In the genomic region with DNA sequence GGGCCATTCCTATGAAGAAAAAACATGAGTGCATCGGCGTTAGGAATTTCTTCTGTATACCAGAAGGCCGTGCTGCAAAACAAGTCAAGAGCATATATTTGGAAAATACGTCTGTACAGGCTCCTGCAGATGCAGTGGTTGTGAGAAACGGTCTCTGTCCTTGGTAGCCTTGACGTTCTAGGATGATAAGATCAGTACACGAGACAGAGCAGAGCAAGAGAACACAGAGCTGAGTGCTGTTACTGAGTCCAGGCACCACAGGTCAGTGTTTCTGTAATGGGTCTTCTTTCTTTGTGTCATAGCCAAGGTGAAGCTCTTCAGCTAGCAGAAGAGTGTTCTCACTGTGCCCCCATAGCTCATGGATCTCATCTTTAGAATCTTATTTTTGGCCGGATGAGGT, we compare ENCODE assay signal across 25 cellular contexts.
DNase-seq lines count a peak whose midpoint lies in the region; ATAC-seq and TF ChIP-seq lines count a peak whose summit lies in the region.
"Had no signal": no experiment of that assay in that cellular context is flagged by ENCODE, and none has a peak within 500 bp of the region (broad histone marks: within the 10 kb centered on the region; RNA-seq: fewer than 3 reads in every experiment).

No MANE protein-coding gene starts in this region.

- no peaks in the 10 kb centered on the region for H3K27me3 Mint-ChIP-seq in activated naive CD4-positive, alpha-beta T cell treated with anti-CD3 and anti-CD28 coated beads, Interleukin-2, amount 50 U/mL, for 24 hours
- no peaks in the 10 kb centered on the region for H3K27me3 Mint-ChIP-seq in CD8-positive, alpha-beta T cell (ENCODE audit: low read depth)
- no peaks in the 10 kb centered on the region for H3K27me3 Mint-ChIP-seq in naive thymus-derived CD8-positive, alpha-beta T cell
- H3K27me3 Mint-ChIP-seq: activated T-helper 17 cell treated with anti-CD3 and anti-CD28 coated beads, Interleukin-2, amount 50 U/mL, for 72 hours; dendritic cell treated with granulocyte-macrophage colony-stimulating factor and Interleukin-4, amounts not matched to agents 40 ng/mL and 50 ng/mL, for 4 days; naive B cell had no signal

- TF ChIP-seq POLR2A in sigmoid colon (IDR thresholded peaks at IDR 0.05) = no peak

- WGBS in sigmoid colon, 2 donors = 85 to 91% methylated on average over 8 of the region's 8 CpGs

- no peak overlapping the region for H3K27ac ChIP-seq in CD8-positive, alpha-beta T cell (ENCODE audit: low read depth, low read length)
- no peak overlapping the region for H3K27ac ChIP-seq in sigmoid colon
- H3K27ac ChIP-seq: cardiac muscle cell, pancreas, upper lobe of right lung had no signal

- CTCF ChIA-PET in CD8-positive, alpha-beta T cell (lab: Charles Lee) = no interaction called here

- TF ChIP-seq CTCF in CD8-positive, alpha-beta T cell (IDR thresholded peaks at IDR 0.05) = no peak
- no peak for TF ChIP-seq CTCF in sigmoid colon (IDR thresholded peaks at IDR 0.05)

- H3K9me3 Mint-ChIP-seq in activated naive CD4-positive, alpha-beta T cell treated with anti-CD3 and anti-CD28 coated beads, Interleukin-2, amount 50 U/mL, for 24 hours = no peaks in the 10 kb centered on the region
- no peaks in the 10 kb centered on the region for H3K9me3 Mint-ChIP-seq in CD8-positive, alpha-beta T cell
- H3K9me3 Mint-ChIP-seq in naive thymus-derived CD8-positive, alpha-beta T cell = peaks cover 0 to 8% (median 0%) of the 10 kb centered on the region in 9 donors
- H3K9me3 Mint-ChIP-seq: activated T-helper 17 cell treated with anti-CD3 and anti-CD28 coated beads, Interleukin-2, amount 50 U/mL, for 72 hours; CD14-positive monocyte; dendritic cell treated with granulocyte-macrophage colony-stimulating factor and Interleukin-4, amounts not matched to agents 40 ng/mL and 50 ng/mL, for 4 days; naive B cell had no signal

- ATAC-seq in CD8-positive, alpha-beta T cell = no peak
- ATAC-seq in naive thymus-derived CD8-positive, alpha-beta T cell = no peak
- no peak for ATAC-seq in HG02884 (IDR thresholded peaks at IDR 0.05; ENCODE audit: unreplicated experiment)
- ATAC-seq: activated T-helper 17 cell treated with anti-CD3 and anti-CD28 coated beads, Interleukin-2, amount 50 U/mL, for 72 hours; pancreas; upper lobe of right lung had no signal

- peaks cover 26% of the 10 kb centered on the region for H3K36me3 Mint-ChIP-seq in activated naive CD4-positive, alpha-beta T cell treated with anti-CD3 and anti-CD28 coated beads, Interleukin-2, amount 50 U/mL, for 24 hours
- H3K36me3 Mint-ChIP-seq in CD8-positive, alpha-beta T cell = peaks cover 93% of the 10 kb centered on the region
- peaks cover 11 to 81% (median 34%) of the 10 kb centered on the region in 3 donors for H3K36me3 Mint-ChIP-seq in naive thymus-derived CD8-positive, alpha-beta T cell

- H3K4me1 Mint-ChIP-seq in activated naive CD4-positive, alpha-beta T cell treated with anti-CD3 and anti-CD28 coated beads, Interleukin-2, amount 50 U/mL, for 24 hours = peaks cover 68% of the 10 kb centered on the region
- H3K4me1 Mint-ChIP-seq in CD8-positive, alpha-beta T cell (ENCODE audit: low read depth) = peaks cover 49% of the 10 kb centered on the region
- H3K4me1 Mint-ChIP-seq in naive thymus-derived CD8-positive, alpha-beta T cell = peaks cover 31 to 61% (median 46%) of the 10 kb centered on the region in 4 donors

- peak overlapping the region; percentile 1 for H3K4me3 Mint-ChIP-seq in activated naive CD4-positive, alpha-beta T cell treated with anti-CD3 and anti-CD28 coated beads, Interleukin-2, amount 50 U/mL, for 24 hours
- no peak overlapping the region for H3K4me3 Mint-ChIP-seq in CD8-positive, alpha-beta T cell
- peak overlapping the region in 3 of 10 donors; percentile 10 to 38 (median 12) for H3K4me3 Mint-ChIP-seq in naive thymus-derived CD8-positive, alpha-beta T cell
- H3K4me3 Mint-ChIP-seq: activated T-helper 17 cell treated with anti-CD3 and anti-CD28 coated beads, Interleukin-2, amount 50 U/mL, for 72 hours; CD14-positive monocyte; dendritic cell treated with granulocyte-macrophage colony-stimulating factor and Interleukin-4, amounts not matched to agents 40 ng/mL and 50 ng/mL, for 4 days; naive B cell had no signal

- DNase-seq in activated naive CD4-positive, alpha-beta T cell treated with Interleukin-2 at 50 U/mL for 16 hours = no peak
- DNase-seq in CD8-positive, alpha-beta T cell = no peak
- DNase-seq in amniotic epithelial cell (ENCODE audit: low read depth) = peak; percentile 28
- DNase-seq in naive thymus-derived CD8-positive, alpha-beta T cell = no peak
- no peak for DNase-seq in NCI-H82 (lab: John Stamatoyannopoulos, UW)
- no peak for DNase-seq in sigmoid colon
- DNase-seq: ACHN; activated CD4-positive, CD25-positive, alpha-beta regulatory T cell; amygdala; DMS153; KBM-7; mesendoderm; naive B cell; NCI-H146; NCI-H2171 treated with DMSO at 0.1 percent for 48 hours; NCI-H526; pancreas; T-helper 9 cell; upper lobe of right lung had no signal

- H3K9me3 ChIP-seq in CD8-positive, alpha-beta T cell (ENCODE audit: low read length) = no peaks in the 10 kb centered on the region
- H3K9me3 ChIP-seq in sigmoid colon = no peaks in the 10 kb centered on the region
- H3K9me3 ChIP-seq: pancreas, upper lobe of right lung had no signal

- H3K27ac Mint-ChIP-seq in activated naive CD4-positive, alpha-beta T cell treated with anti-CD3 and anti-CD28 coated beads, Interleukin-2, amount 50 U/mL, for 24 hours = peak overlapping the region; percentile 70
- peak overlapping the region; percentile 83 for H3K27ac Mint-ChIP-seq in CD8-positive, alpha-beta T cell
- peak overlapping the region; percentile 71 to 91 (median 86) for H3K27ac Mint-ChIP-seq in naive thymus-derived CD8-positive, alpha-beta T cell
- H3K27ac Mint-ChIP-seq: dendritic cell treated with granulocyte-macrophage colony-stimulating factor and Interleukin-4, amounts not matched to agents 40 ng/mL and 50 ng/mL, for 4 days had no signal

- no peak for TF ChIP-seq EP300 in sigmoid colon (IDR thresholded peaks at IDR 0.05)

- H3K4me3 ChIP-seq in CD8-positive, alpha-beta T cell (ENCODE audit: low read depth, low read length) = no peak overlapping the region
- H3K4me3 ChIP-seq in sigmoid colon = no peak overlapping the region
- H3K4me3 ChIP-seq: cardiac muscle cell, pancreas, upper lobe of right lung had no signal

- POLR2A ChIA-PET in CD8-positive, alpha-beta T cell (lab: Charles Lee) = no interaction called here
- POLR2A ChIA-PET in naive thymus-derived CD8-positive, alpha-beta T cell (lab: Charles Lee) = interaction anchor here (1.0 kb wide), 1 partner anchor 9 kb away, joined by 3 read pairs; no protein-coding TSS in a partner anchor

- H3K27me3 ChIP-seq in CD8-positive, alpha-beta T cell (ENCODE audit: insufficient read depth, low read length) = no peaks in the 10 kb centered on the region
- no peaks in the 10 kb centered on the region for H3K27me3 ChIP-seq in sigmoid colon
- H3K27me3 ChIP-seq: cardiac muscle cell, pancreas, upper lobe of right lung had no signal

- peaks cover 39% of the 10 kb centered on the region for H3K36me3 ChIP-seq in CD8-positive, alpha-beta T cell (ENCODE audit: insufficient read depth, low read length)
- H3K36me3 ChIP-seq in sigmoid colon = peaks cover 0 to 91% (median 39%) of the 10 kb centered on the region in 4 donors

- intact Hi-C loops in CD8-positive, alpha-beta T cell (cut with DNase I, micrococcal nuclease) = no loop called here
- intact Hi-C loops in sigmoid colon (cut with DNase I) = no loop called here

- H3K4me1 ChIP-seq in CD8-positive, alpha-beta T cell (ENCODE audit: insufficient read depth, low read length) = peaks cover 26% of the 10 kb centered on the region
- no peaks in the 10 kb centered on the region for H3K4me1 ChIP-seq in sigmoid colon
- H3K4me1 ChIP-seq: pancreas, upper lobe of right lung had no signal
